30 cellular contexts compared by ENCODE assay signal in genomic region chr4:37960098-37960497, GRCh38. TPM values are rescaled to one million over a fixed set of nuclear protein-coding genes. Genes with fewer than 3 reads are reported as not detected.
"Had no signal": no experiment of that assay in that cellular context is flagged by ENCODE, and none has a peak within 500 bp of the region (broad histone marks: within the 10 kb centered on the region; RNA-seq: fewer than 3 reads in every experiment).

Gene PTTG2 (plus strand): TSS chr4:37960398. CDS start chr4:37960435, 37 bp downstream.

- DNase-seq: hypothalamus; immature natural killer cell; kidney; left colon; mammary epithelial cell; mesenchymal stem cell; naive B cell; natural killer cell; ovary; retina; right cardiac atrium; sigmoid colon; small intestine; stimulated activated CD4-positive, alpha-beta T cell treated with anti-CD3 and anti-CD28 coated beads, Interleukin-1b, Interleukin-23, amount 100 ng/mL, for 48 hours; stimulated activated CD4-positive, alpha-beta T cell treated with anti-CD3 and anti-CD28 coated beads, Interleukin-2, amount 100 ng/mL, for 48 hours; stimulated activated CD4-positive, alpha-beta T cell treated with anti-CD3 and anti-CD28 coated beads, Interleukin-4, amount 100 ng/mL, for 4 hours; stimulated activated CD8-positive, alpha-beta memory T cell treated with anti-CD3 and anti-CD28 coated beads, Interleukin-4, amount 100 ng/mL, for 48 hours; stimulated activated naive CD4-positive, alpha-beta T cell treated with Interleukin-2 at 50 U/mL for 16 hours; stimulated activated naive CD8-positive, alpha-beta T cell treated with anti-CD3 and anti-CD28 coated beads, Interleukin-15, amount 100 ng/mL, for 72 hours; substantia nigra; transverse colon had no signal

- H3K4me1 ChIP-seq: vagina had no signal

- H3K4me3 Mint-ChIP-seq: immature natural killer cell; naive B cell; natural killer cell; stimulated activated memory B cell treated with anti-CD40 and anti-IgM and Interleukin-4, amounts not matched to agents 10 μg/mL and 1 μg/mL and 100 μg/mL, for 72 hours; stimulated activated naive CD8-positive, alpha-beta T cell treated with anti-CD3 and anti-CD28 coated beads, Interleukin-15, amount 100 ng/mL, for 72 hours had no signal

- H3K27me3 ChIP-seq: left lung, ovary, sigmoid colon, transverse colon, upper lobe of left lung, vagina had no signal

- H3K36me3 ChIP-seq: left lung, lower lobe of right lung, ovary, sigmoid colon, transverse colon, upper lobe of left lung, vagina had no signal

- H3K27ac ChIP-seq: left lung, lower lobe of right lung, ovary, sigmoid colon, transverse colon, upper lobe of left lung, vagina had no signal

- H3K27ac Mint-ChIP-seq: natural killer cell; progenitor cell of endocrine pancreas; stimulated activated memory B cell treated with anti-CD40 and anti-IgM and Interleukin-4, amounts not matched to agents 10 μg/mL and 1 μg/mL and 100 μg/mL, for 72 hours; stimulated activated naive CD8-positive, alpha-beta T cell treated with anti-CD3 and anti-CD28 coated beads, Interleukin-15, amount 100 ng/mL, for 72 hours had no signal

- H3K4me3 ChIP-seq: left lung, lower lobe of right lung, ovary, sigmoid colon, transverse colon, upper lobe of left lung, vagina had no signal

- H3K9me3 ChIP-seq: left lung, lower lobe of right lung, ovary, sigmoid colon, transverse colon, upper lobe of left lung, vagina had no signal

- ATAC-seq: left colon; natural killer cell; right cardiac atrium; stimulated activated memory B cell treated with anti-CD40 and anti-IgM and Interleukin-4, amounts not matched to agents 10 μg/mL and 1 μg/mL and 100 μg/mL, for 72 hours; stimulated activated naive CD8-positive, alpha-beta T cell treated with anti-CD3 and anti-CD28 coated beads, Interleukin-15, amount 100 ng/mL, for 72 hours had no signal

- H3K36me3 Mint-ChIP-seq: immature natural killer cell, natural killer cell had no signal

- H3K27me3 Mint-ChIP-seq: naive B cell; progenitor cell of endocrine pancreas; stimulated activated memory B cell treated with anti-CD40 and anti-IgM and Interleukin-4, amounts not matched to agents 10 μg/mL and 1 μg/mL and 100 μg/mL, for 72 hours; stimulated activated naive CD8-positive, alpha-beta T cell treated with anti-CD3 and anti-CD28 coated beads, Interleukin-15, amount 100 ng/mL, for 72 hours had no signal

- H3K9me3 Mint-ChIP-seq: immature natural killer cell; natural killer cell; stimulated activated memory B cell treated with anti-CD40 and anti-IgM and Interleukin-4, amounts not matched to agents 10 μg/mL and 1 μg/mL and 100 μg/mL, for 72 hours; stimulated activated naive CD8-positive, alpha-beta T cell treated with anti-CD3 and anti-CD28 coated beads, Interleukin-15, amount 100 ng/mL, for 72 hours had no signal

RNA-seq across cellular contexts. Expression of gene PTTG2, which starts in this region (rescaled TPM):
- total RNA-seq: mammary epithelial cell, progenitor cell of endocrine pancreas, pulmonary artery endothelial cell, temporal lobe had no signal
- polyA plus RNA-seq: immature natural killer cell, mammary epithelial cell, neural cell had no signal
